10 cellular contexts compared by ENCODE assay signal in the genomic region with DNA sequence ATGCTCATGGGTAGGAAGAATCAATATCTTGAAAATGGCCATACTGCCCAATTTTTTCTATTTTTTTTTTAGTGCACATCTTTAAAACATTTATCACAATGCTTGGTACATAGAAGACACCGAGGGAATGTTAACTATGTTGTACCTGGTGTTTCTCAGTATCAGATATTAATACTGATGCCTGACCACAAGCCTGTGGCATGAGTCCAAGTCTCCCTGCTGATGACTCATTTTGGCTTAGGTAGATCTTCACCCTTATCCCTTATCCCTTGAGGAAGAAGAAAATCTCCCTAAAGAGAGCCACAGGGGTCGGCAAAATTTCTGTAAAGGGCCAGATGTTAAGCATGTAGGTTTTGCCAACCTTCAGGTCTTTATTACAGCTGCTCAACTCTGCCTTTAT. TPM values are rescaled to one million over a fixed set of nuclear protein-coding genes. Genes with fewer than 3 reads are reported as not detected.
DNase-seq lines count a peak whose midpoint lies in the region; ATAC-seq and TF ChIP-seq lines count a peak whose summit lies in the region.
"Had no signal": no experiment of that assay in that cellular context is flagged by ENCODE, and none has a peak within 500 bp of the region (broad histone marks: within the 10 kb centered on the region; RNA-seq: fewer than 3 reads in every experiment).

No MANE protein-coding gene starts in this region.

- peaks cover 10% of the 10 kb centered on the region for H3K4me1 ChIP-seq in SJCRH30

- H3K27me3 ChIP-seq in SJCRH30 = no peaks in the 10 kb centered on the region

- no peaks in the 10 kb centered on the region for H3K36me3 ChIP-seq in SJCRH30

- H3K4me3 ChIP-seq in AG10803 (ENCODE audit: low read length) = no peak overlapping the region
- H3K4me3 ChIP-seq in SJCRH30 = no peak overlapping the region
- H3K4me3 ChIP-seq in foreskin fibroblast (ENCODE audit: low read depth in 1 of 2, low read length in 2 of 2) = no peak overlapping the region

- DNase-seq in AG10803 (ENCODE audit: low read depth) (peak; percentile 47), SJCRH30 (peak; percentile 51 to 71), foreskin fibroblast (peak; percentile 49 to 73), DMS153 (lab: John Stamatoyannopoulos, UW) (no peak), AG08395 (ENCODE audit: low spot score) (no peak), HuH-7.5 (ENCODE audit: low spot score) (no peak), SKM-1 treated with dmso at 0.1 percent for 144 hours (lab: John Stamatoyannopoulos, UW; ENCODE audit: unreplicated experiment) (no peak)
- DNase-seq: activated T-cell treated with anti-CD3 and anti-CD28 coated beads, Interleukin-2, amount 50 U/mL, for 72 hours; cerebellar nuclear complex had no signal

- no peaks in the 10 kb centered on the region for H3K9me3 ChIP-seq in SJCRH30 (replicated peaks)

- H3K27ac ChIP-seq in SJCRH30 = no peak overlapping the region

- ATAC-seq in HG03060 (IDR thresholded peaks at IDR 0.05; ENCODE audit: low read depth, unreplicated experiment) = peak; percentile 62
- ATAC-seq: activated T-cell treated with anti-CD3 and anti-CD28 coated beads, Interleukin-2, amount 50 U/mL, for 72 hours had no signal

- TF ChIP-seq CTCF in AG10803 (conservative IDR thresholded peaks at IDR 0.05; ENCODE audit: low read length) = no peak
- no peak for TF ChIP-seq CTCF in foreskin fibroblast (IDR thresholded peaks at IDR 0.05; ENCODE audit: low read depth, low read length)

RNA-seq across cellular contexts. Expression of gene CD109, which starts 14.5 kb away (rescaled TPM):
- total RNA-seq in SJCRH30 (2014; rRNA removed; shearing (Covaris generic)) = 4.7 and 4.9 TPM in 2 replicates

RNA-seq across cellular contexts. Expression of gene SLC17A5, which starts 56.7 kb away (rescaled TPM):
- 3.4 and 4.1 TPM in 2 replicates for total RNA-seq in SJCRH30 (2014; rRNA removed; shearing (Covaris generic))

Comparison
In these comparisons a context has a peak if more than half of its experiments do, and no peak if none do; other contexts are left out.
1. DNase-seq: peak in AG10803 (single experiment), SJCRH30 (2 of 2) and foreskin fibroblast (2 of 2); none in DMS153 (single experiment), AG08395 (single experiment), HuH-7.5 (single experiment) and SKM-1 treated with dmso at 0.1 percent for 144 hours (single experiment).